ENCODE assay signal across 14 cellular contexts in genomic region chr9:137044042-137044441, GRCh38. TPM values are rescaled to one million over a fixed set of nuclear protein-coding genes. Genes with fewer than 3 reads are reported as not detected.
DNase-seq lines count a peak whose midpoint lies in the region; ATAC-seq and TF ChIP-seq lines count a peak whose summit lies in the region.
"Had no signal": no experiment of that assay in that cellular context is flagged by ENCODE, and none has a peak within 500 bp of the region (broad histone marks: within the 10 kb centered on the region; RNA-seq: fewer than 3 reads in every experiment).

No MANE protein-coding gene starts in this region.

- H3K4me3 ChIP-seq in SK-N-SH (ENCODE audit: low read depth in 2 of 2, low read length in 1 of 2) (peak overlapping the region; percentile 62 to 72; a peak in 1 of 4 replicates), suprapubic skin (peak overlapping the region; percentile 69), thyroid gland (replicated peaks in 1 of 3) (peak overlapping the region in 1 of 3 donors; percentile 3)

- TF ChIP-seq EP300 in SK-N-SH (IDR thresholded peaks at IDR 0.05; ENCODE audit: borderline replicate concordance in 1 of 2, low read depth in 1 of 2, low read length in 1 of 2): no peak
- no peak for TF ChIP-seq EP300 in suprapubic skin (IDR thresholded peaks at IDR 0.05)

- POLR2A ChIA-PET in SK-N-SH (lab: Yijun Ruan, JAX): interaction anchor here (0.8 to 1.9 kb wide), 3 partner anchors 9 to 23 kb away, joined by 4 to 8 read pairs (median 7); no protein-coding TSS in a partner anchor

- no peak for ATAC-seq in SK-N-SH treated with all-trans-retinoic acid at 6 μM for 48 hours
- no peak for ATAC-seq in GM18502 (IDR thresholded peaks at IDR 0.05; ENCODE audit: poor library complexity, unreplicated experiment)
- ATAC-seq: activated CD4-positive, alpha-beta T cell treated with anti-CD3 and anti-CD28 coated beads for 36 hours had no signal

- peaks cover 11 to 21% of the 10 kb centered on the region in 2 experiments; a peak in 2 of 4 replicates for H3K4me1 ChIP-seq in SK-N-SH (ENCODE audit: control insufficient read depth in 1 of 2, insufficient read depth in 2 of 2, low read depth in 1 of 2, low read length in 1 of 2)
- peaks cover 31% of the 10 kb centered on the region for H3K4me1 ChIP-seq in suprapubic skin
- H3K4me1 ChIP-seq in thyroid gland: peaks cover 6 to 19% of the 10 kb centered on the region in 2 donors

- H3K36me3 ChIP-seq in SK-N-SH (replicated peaks in 1 of 2; ENCODE audit: control insufficient read depth in 1 of 2, insufficient read depth in 2 of 2, low read length in 1 of 2) (peaks cover 0 to 12% of the 10 kb centered on the region in 2 experiments), suprapubic skin (peaks cover 17% of the 10 kb centered on the region), thyroid gland (peaks cover 0 to 8% of the 10 kb centered on the region in 2 donors)

- no peak overlapping the region for H2AFZ ChIP-seq in SK-N-SH (ENCODE audit: low read depth)

- no peaks in the 10 kb centered on the region for H3K79me2 ChIP-seq in SK-N-SH (ENCODE audit: insufficient read depth)

- no peak for TF ChIP-seq CTCF in SK-N-SH (IDR thresholded peaks at IDR 0.05)
- no peak for TF ChIP-seq CTCF in VCaP (conservative IDR thresholded peaks at IDR 0.05)
- no peak for TF ChIP-seq CTCF in suprapubic skin (IDR thresholded peaks at IDR 0.05)
- TF ChIP-seq CTCF in thyroid gland (IDR thresholded peaks at IDR 0.05): no peak

- 88% methylated on average over 8 of the region's 12 CpGs for WGBS in SK-N-SH (ENCODE audit: low lambda C conversion rate)
- WGBS in suprapubic skin: 75% methylated on average over 5 of the region's 12 CpGs
- WGBS in thyroid gland, 2 donors: 86 to 87% methylated on average over 10 of the region's 12 CpGs

- H3K27me3 ChIP-seq in SK-N-SH (ENCODE audit: insufficient read depth): no peaks in the 10 kb centered on the region
- peaks cover 24% of the 10 kb centered on the region for H3K27me3 ChIP-seq in suprapubic skin
- peaks cover 15% of the 10 kb centered on the region for H3K27me3 ChIP-seq in thyroid gland

- intact Hi-C loops in thyroid gland (cut with DNase I): no loop called here

- TF ChIP-seq RAD21 in SK-N-SH (IDR thresholded peaks at IDR 0.05; ENCODE audit: low read length): no peak

- no peak for DNase-seq in SK-N-SH
- DNase-seq in kidney tubule cell (ENCODE audit: low spot score): peak; percentile 29
- no peak for DNase-seq in suprapubic skin (ENCODE audit: low spot score in 2 of 2)
- DNase-seq in thyroid gland: no peak
- DNase-seq in stimulated activated CD4-positive, alpha-beta T cell treated with anti-CD3 and anti-CD28 coated beads, Interleukin-15, amount 100 ng/mL, for 24 hours: no peak
- DNase-seq: activated CD4-positive, alpha-beta T cell treated with anti-CD3 and anti-CD28 coated beads for 36 hours; activated gamma-delta T cell treated with Interleukin-2 at 50 U/mL for 16 hours; NCI-H748 treated with DMSO at 0.1 percent for 48 hours; occipital lobe had no signal

- peaks cover 3% of the 10 kb centered on the region for H3F3A ChIP-seq in SK-N-SH (replicated peaks; ENCODE audit: insufficient read depth)

- H3K4me2 ChIP-seq in SK-N-SH: peak overlapping the region; percentile 96; the same call in 1 of the 2 replicates

- H4K20me1 ChIP-seq in SK-N-SH (ENCODE audit: insufficient read depth): peaks cover 26% of the 10 kb centered on the region

- CTCF ChIA-PET in SK-N-SH (lab: Yijun Ruan, JAX): interaction anchor here (0.7 to 19.8 kb wide), 9 partner anchors 8 to 317 kb away, joined by 3 to 803 read pairs (median 5); partner anchors contain the start of genes ABCA2, C8G, FBXW5 and FUT7

- no peaks in the 10 kb centered on the region for H3K9me2 ChIP-seq in SK-N-SH

- H3K27ac ChIP-seq in SK-N-SH (ENCODE audit: low read depth in 2 of 2, low read length in 1 of 2): peak overlapping the region in 1 of 2 experiments; percentile 58; a peak in 1 of 4 replicates
- H3K27ac ChIP-seq in VCaP: peak overlapping the region; percentile 99
- H3K27ac ChIP-seq in suprapubic skin: peak overlapping the region; percentile 57
- H3K27ac ChIP-seq in thyroid gland: peak overlapping the region in 1 of 3 donors; percentile 48

- H3K9me3 ChIP-seq in SK-N-SH: no peaks in the 10 kb centered on the region
- no peaks in the 10 kb centered on the region for H3K9me3 ChIP-seq in suprapubic skin
- no peaks in the 10 kb centered on the region for H3K9me3 ChIP-seq in thyroid gland

- TF ChIP-seq POLR2A in suprapubic skin (IDR thresholded peaks at IDR 0.05) (no peak), thyroid gland (IDR thresholded peaks at IDR 0.05) (no peak)

- no peak overlapping the region for H3K9ac ChIP-seq in SK-N-SH

TF ChIP-seq in SK-N-SH, 30 proteins besides CTCF, POLR2A, EP300 and RAD21:
- TF ChIP-seq RCOR1 (IDR thresholded peaks at IDR 0.05; ENCODE audit: low read length): no peak
- no peak for TF ChIP-seq MAX (IDR thresholded peaks at IDR 0.05; ENCODE audit: low read depth)
- TF ChIP-seq RFX5 (IDR thresholded peaks at IDR 0.05; ENCODE audit: low read length): no peak
- TF ChIP-seq TEAD4 (IDR thresholded peaks at IDR 0.05; ENCODE audit: borderline replicate concordance, insufficient read depth): no peak
- no peak for TF ChIP-seq YY1 (IDR thresholded peaks at IDR 0.05; ENCODE audit: low read depth)
- TF ChIP-seq FOXJ3 (CRISPR knock-in tag; IDR thresholded peaks at IDR 0.05): no peak
- TF ChIP-seq ELF1 (IDR thresholded peaks at IDR 0.05): no peak
TF ChIP-seq in SK-N-SH: peak in this region for 0.

TF ChIP-seq in SK-N-SH treated with all-trans-retinoic acid at 6 μM for 48 hours, 23 proteins besides CTCF, POLR2A, EP300 and RAD21 (continues in another document):
- TF ChIP-seq PPARA (CRISPR knock-in tag; IDR thresholded peaks at IDR 0.05; ENCODE audit: borderline replicate concordance) (no peak), OSR1 (CRISPR knock-in tag; IDR thresholded peaks at IDR 0.05) (no peak), RARB (CRISPR knock-in tag; IDR thresholded peaks at IDR 0.05) (no peak), ESRRG (CRISPR knock-in tag; IDR thresholded peaks at IDR 0.05) (no peak), TCF4 (CRISPR knock-in tag; IDR thresholded peaks at IDR 0.05; ENCODE audit: borderline replicate concordance) (no peak), ZFP3 (CRISPR knock-in tag; IDR thresholded peaks at IDR 0.05) (no peak), CREB5 (CRISPR knock-in tag; IDR thresholded peaks at IDR 0.05; ENCODE audit: low read depth) (no peak), ZFP30 (CRISPR knock-in tag; IDR thresholded peaks at IDR 0.05) (no peak), ZC3H10 (CRISPR knock-in tag; IDR thresholded peaks at IDR 0.05) (no peak), ARNTL (CRISPR knock-in tag; IDR thresholded peaks at IDR 0.05; ENCODE audit: borderline replicate concordance, low read depth) (no peak)
- TF ChIP-seq, protein P1, sequence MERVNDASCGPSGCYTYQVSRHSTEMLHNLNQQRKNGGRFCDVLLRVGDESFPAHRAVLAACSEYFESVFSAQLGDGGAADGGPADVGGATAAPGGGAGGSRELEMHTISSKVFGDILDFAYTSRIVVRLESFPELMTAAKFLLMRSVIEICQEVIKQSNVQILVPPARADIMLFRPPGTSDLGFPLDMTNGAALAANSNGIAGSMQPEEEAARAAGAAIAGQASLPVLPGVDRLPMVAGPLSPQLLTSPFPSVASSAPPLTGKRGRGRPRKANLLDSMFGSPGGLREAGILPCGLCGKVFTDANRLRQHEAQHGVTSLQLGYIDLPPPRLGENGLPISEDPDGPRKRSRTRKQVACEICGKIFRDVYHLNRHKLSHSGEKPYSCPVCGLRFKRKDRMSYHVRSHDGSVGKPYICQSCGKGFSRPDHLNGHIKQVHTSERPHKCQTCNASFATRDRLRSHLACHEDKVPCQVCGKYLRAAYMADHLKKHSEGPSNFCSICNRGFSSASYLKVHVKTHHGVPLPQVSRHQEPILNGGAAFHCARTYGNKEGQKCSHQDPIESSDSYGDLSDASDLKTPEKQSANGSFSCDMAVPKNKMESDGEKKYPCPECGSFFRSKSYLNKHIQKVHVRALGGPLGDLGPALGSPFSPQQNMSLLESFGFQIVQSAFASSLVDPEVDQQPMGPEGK (CRISPR knock-in tag; IDR thresholded peaks at IDR 0.05; ENCODE audit: borderline replicate concordance): no peak

RNA-seq across cellular contexts. Expression of gene NPDC1, which starts 1.9 kb away (rescaled TPM):
- 47.4 and 48.1 TPM in 2 replicates for polyA plus RNA-seq in SK-N-SH (2012; rRNA removed)
- polyA plus RNA-seq in SK-N-SH (2012; cell fraction: cytosol; rRNA removed): 17.2 and 29.3 TPM in 2 replicates
- polyA plus RNA-seq in SK-N-SH (2012; cell fraction: nucleus; rRNA removed): 364 and 553 TPM in 2 replicates
- total RNA-seq in suprapubic skin (10 to 100 TPM; 22.2 to 64.0 (median 47.3) TPM), thyroid gland (10 to 100 TPM; 23.3 to 65.9 (median 35.4) TPM)

RNA-seq across cellular contexts. Expression of gene ENTPD2, which starts 9.8 kb away (rescaled TPM):
- not detected in 2 replicates for polyA plus RNA-seq in SK-N-SH (2012; rRNA removed)
- not detected in 2 replicates for polyA plus RNA-seq in SK-N-SH (2012; cell fraction: cytosol; rRNA removed)
- polyA plus RNA-seq in SK-N-SH (2012; cell fraction: nucleus; rRNA removed): 0.02 TPM in 1 of 2 replicates, not detected in the other
- total RNA-seq in suprapubic skin (10 to 100 TPM; 13.3 to 20.8 (median 16.7) TPM), thyroid gland (under 1 TPM in 2 of 4 donors, not detected in 2; 0.22 to 0.49 TPM)
- total RNA-seq: SK-MEL-5 had no signal

RNA-seq across cellular contexts. Expression of gene FUT7, which starts 12.2 kb away (rescaled TPM):
- polyA plus RNA-seq in SK-N-SH (2012; rRNA removed): not detected in 2 replicates
- not detected in 2 replicates for polyA plus RNA-seq in SK-N-SH (2012; cell fraction: cytosol; rRNA removed)
- polyA plus RNA-seq in SK-N-SH (2012; cell fraction: nucleus; rRNA removed): 0.01 and 0.02 TPM in 2 replicates
- total RNA-seq in suprapubic skin (under 1 TPM in 1 of 4 donors, not detected in 3; 0.72 TPM), thyroid gland (not detected)
- total RNA-seq: chondrocyte, occipital lobe, SK-MEL-5 had no signal

RNA-seq across cellular contexts. Expression of gene ABCA2, which starts 16.0 kb away (rescaled TPM):
- polyA plus RNA-seq in SK-N-SH (2012; rRNA removed): 26.0 and 34.7 TPM in 2 replicates
- 9.4 and 18.2 TPM in 2 replicates for polyA plus RNA-seq in SK-N-SH (2012; cell fraction: cytosol; rRNA removed)
- 144 and 152 TPM in 2 replicates for polyA plus RNA-seq in SK-N-SH (2012; cell fraction: nucleus; rRNA removed)
- 10 to 100 TPM; 10.4 to 44.7 (median 33.4) TPM for total RNA-seq in suprapubic skin
- 10 to 100 TPM; 36.8 to 59.7 (median 50.2) TPM for total RNA-seq in thyroid gland

RNA-seq across cellular contexts. Expression of gene SAPCD2, which starts 26.3 kb away (rescaled TPM):
- 4.6 and 6.0 TPM in 2 replicates for polyA plus RNA-seq in SK-N-SH (2012; rRNA removed)
- polyA plus RNA-seq in SK-N-SH (2012; cell fraction: cytosol; rRNA removed): 2.1 and 5.0 TPM in 2 replicates
- polyA plus RNA-seq in SK-N-SH (2012; cell fraction: nucleus; rRNA removed): 6.3 and 7.3 TPM in 2 replicates
- total RNA-seq in suprapubic skin: 10 to 100 TPM in 3 of 4 donors, 1 to 10 TPM in 1; 8.2 to 13.6 (median 13.3) TPM
- total RNA-seq in thyroid gland: 1 to 10 TPM in 1 of 4 donors, under 1 TPM in 3; 0.27 to 1.0 (median 0.72) TPM

Comparison
In these comparisons a context has a peak if more than half of its experiments do, and no peak if none do; other contexts are left out.
1. RNA of gene ENTPD2, which starts 9.8 kb away (total RNA-seq): 13.3 to 20.8 TPM in suprapubic skin; 0.22 to 0.49 TPM in thyroid gland; every median in the first group is over 4 times any median in the second.